9 cellular contexts compared by ENCODE assay signal in genomic region chr19:49589391-49589790, GRCh38. TPM values are rescaled to one million over a fixed set of nuclear protein-coding genes. Genes with fewer than 3 reads are reported as not detected.
DNase-seq lines count a peak whose midpoint lies in the region; ATAC-seq, FAIRE-seq and TF ChIP-seq lines count a peak whose summit lies in the region.
"Had no signal": no experiment of that assay in that cellular context is flagged by ENCODE, and none has a peak within 500 bp of the region (broad histone marks: within the 10 kb centered on the region; RNA-seq: fewer than 3 reads in every experiment).

No MANE protein-coding gene starts in this region.

- peak overlapping the region; percentile 74 for H3K4me3 Mint-ChIP-seq in Caco-2 (ENCODE audit: unreplicated experiment)
- no peak overlapping the region for H3K4me3 Mint-ChIP-seq in effector memory CD8-positive, alpha-beta T cell

- dilution Hi-C loops in IMR-90 (cut with HindIII; ENCODE audit: low sequenced_read_pairs, unreplicated experiment) = no loop called here

- H3K9ac ChIP-seq in IMR-90 (ENCODE audit: low read depth, low read length) = no peak overlapping the region

- H2BK20ac ChIP-seq in IMR-90 (ENCODE audit: low read depth, low read length) = peak overlapping the region; percentile 9; the same call in 1 of the 2 replicates

- no peak overlapping the region for H3K14ac ChIP-seq in IMR-90 (replicated peaks; ENCODE audit: low read depth, low read length)

- H3K9me3 ChIP-seq in Caco-2 = no peaks in the 10 kb centered on the region
- H3K9me3 ChIP-seq in IMR-90 (ENCODE audit: control insufficient read depth, insufficient read depth, low read length) = no peaks in the 10 kb centered on the region
- H3K9me3 ChIP-seq in psoas muscle = no peaks in the 10 kb centered on the region

- H3K4ac ChIP-seq in IMR-90 (ENCODE audit: low read depth, low read length) = no peak overlapping the region

- no peak overlapping the region for H3K18ac ChIP-seq in IMR-90 (ENCODE audit: low read depth, low read length)

- H2BK15ac ChIP-seq in IMR-90 (ENCODE audit: low read depth, low read length) = no peak overlapping the region

- peak overlapping the region; percentile 44 for H2AK9ac ChIP-seq in IMR-90 (replicated peaks; ENCODE audit: low read depth, low read length, poor library complexity)

- no peak for TF ChIP-seq RAD21 in IMR-90 (IDR thresholded peaks at IDR 0.05; ENCODE audit: low read length)

- H3K27ac ChIP-seq in IMR-90 (ENCODE audit: insufficient read depth, low read length) (no peak overlapping the region), psoas muscle (peak overlapping the region; percentile 93)

- H2BK120ac ChIP-seq in IMR-90 (ENCODE audit: low read depth, low read length) = no peak overlapping the region

- H3K4me1 ChIP-seq in Caco-2 (peaks cover 10% of the 10 kb centered on the region), IMR-90 (ENCODE audit: control insufficient read depth, insufficient read depth, low read length) (peaks cover 7% of the 10 kb centered on the region; the same call in 1 of the 2 replicates), psoas muscle (peaks cover 16% of the 10 kb centered on the region)

- H3K4me3 ChIP-seq in Caco-2 (ENCODE audit: low read depth, low read length) = no peak overlapping the region
- no peak overlapping the region for H3K4me3 ChIP-seq in IMR-90 (ENCODE audit: insufficient read depth, low read depth, low read length)
- H3K4me3 ChIP-seq in psoas muscle = no peak overlapping the region

- H3K27ac Mint-ChIP-seq in Caco-2 (ENCODE audit: unreplicated experiment) = no peak overlapping the region
- peak overlapping the region; percentile 5 to 87 for H3K27ac Mint-ChIP-seq in effector memory CD8-positive, alpha-beta T cell

- intact Hi-C loops in Caco-2 (cut with micrococcal nuclease; ENCODE audit: unreplicated experiment) (no loop called here), IMR-90 (cut with micrococcal nuclease) (no loop called here), psoas muscle (cut with DNase I) (no loop called here)

- peaks cover 19% of the 10 kb centered on the region for H3K36me3 Mint-ChIP-seq in Caco-2 (ENCODE audit: insufficient read depth, unreplicated experiment)
- H3K36me3 Mint-ChIP-seq in effector memory CD8-positive, alpha-beta T cell (ENCODE audit: insufficient read depth) = peaks cover 28% of the 10 kb centered on the region

- no peaks in the 10 kb centered on the region for H3K27me3 Mint-ChIP-seq in Caco-2 (ENCODE audit: insufficient read depth, unreplicated experiment)
- no peaks in the 10 kb centered on the region for H3K27me3 Mint-ChIP-seq in effector memory CD8-positive, alpha-beta T cell

- H3K27me3 ChIP-seq in Caco-2 (replicated peaks; ENCODE audit: control insufficient read depth, insufficient read depth, low read length) (no peaks in the 10 kb centered on the region), IMR-90 (ENCODE audit: control insufficient read depth, insufficient read depth, low read length) (no peaks in the 10 kb centered on the region), psoas muscle (ENCODE audit: insufficient read depth in 3 of 3, low read length in 2 of 3) (no peaks in the 10 kb centered on the region)

- no peak for FAIRE-seq in urothelium cell line (lab: Jason Lieb, UNC)
- FAIRE-seq: islet of Langerhans had no signal

- H3K4me2 ChIP-seq in IMR-90 (ENCODE audit: low read depth, low read length) = no peak overlapping the region

- no peaks in the 10 kb centered on the region for H3K9me3 Mint-ChIP-seq in Caco-2 (ENCODE audit: unreplicated experiment)
- no peaks in the 10 kb centered on the region for H3K9me3 Mint-ChIP-seq in effector memory CD8-positive, alpha-beta T cell

- POLR2A ChIA-PET in Caco-2 (lab: Charles Lee) = interaction anchor here (0.7 kb wide), 1 partner anchor 28 kb away, joined by 8 read pairs; no protein-coding TSS in a partner anchor
- POLR2A ChIA-PET in IMR-90 (lab: Charles Lee; ENCODE audit: unreplicated experiment) = no interaction called here

- in situ Hi-C loops in IMR-90 (cut with MboI; ENCODE audit: low sequenced_read_pairs) = no loop called here

- no peaks in the 10 kb centered on the region for H3K9me1 ChIP-seq in IMR-90 (ENCODE audit: insufficient read depth, low read length)

- no peaks in the 10 kb centered on the region for H3K36me3 ChIP-seq in Caco-2 (ENCODE audit: control insufficient read depth, insufficient read depth, low read length)
- peaks cover 6% of the 10 kb centered on the region for H3K36me3 ChIP-seq in IMR-90 (ENCODE audit: control insufficient read depth, insufficient read depth, low read length)
- H3K36me3 ChIP-seq in psoas muscle (ENCODE audit: insufficient read depth in 1 of 2, low read depth in 1 of 2) = peaks cover 0 to 6% of the 10 kb centered on the region in 2 donors

- peaks cover 26% of the 10 kb centered on the region for H3K4me1 Mint-ChIP-seq in Caco-2 (ENCODE audit: low read depth, unreplicated experiment)
- H3K4me1 Mint-ChIP-seq in effector memory CD8-positive, alpha-beta T cell (ENCODE audit: low read depth in 2 of 2) = peaks cover 32 to 34% of the 10 kb centered on the region in 2 donors

- BruUV-seq in Caco-2 (replicated peaks; lab: Mats Ljungman, UMichigan) (no TSS peak), IMR-90 (replicated peaks; lab: Mats Ljungman, UMichigan) (no TSS peak)

- TF ChIP-seq CTCF in Caco-2 (IDR thresholded peaks at IDR 0.05; ENCODE audit: insufficient read depth in 1 of 2, low read depth in 1 of 2, low read length in 1 of 2, severe bottlenecking in 1 of 2, unreplicated experiment in 1 of 2) (no peak), IMR-90 (conservative IDR thresholded peaks at IDR 0.05; ENCODE audit: low read depth, low read length) (no peak), psoas muscle (IDR thresholded peaks at IDR 0.05) (no peak)

- TF ChIP-seq POLR2A in IMR-90 (IDR thresholded peaks at IDR 0.05; ENCODE audit: low read depth, low read length) = no peak

- no peak overlapping the region for H4K91ac ChIP-seq in IMR-90 (ENCODE audit: insufficient read depth, low read depth, low read length)

- CTCF ChIA-PET in Caco-2 (lab: Charles Lee) (interaction anchor here (2.4 kb wide), 1 partner anchor 51 kb away, joined by 9 read pairs; the partner anchor contains the start of gene RRAS), IMR-90 (lab: Yijun Ruan, JAX) (interaction anchor here (2.1 kb wide), 1 partner anchor 19 kb away, joined by 7 read pairs; no protein-coding TSS in a partner anchor)

- peak overlapping the region; percentile 48; the same call in 1 of the 2 replicates for H2AK5ac ChIP-seq in IMR-90 (ENCODE audit: low read depth, low read length)

- peak overlapping the region; percentile 74 for H2AFZ ChIP-seq in IMR-90 (replicated peaks; ENCODE audit: low read length, poor library complexity)

- peaks cover 24% of the 10 kb centered on the region for H4K20me1 ChIP-seq in IMR-90 (ENCODE audit: insufficient read depth, low read length)

- no peak overlapping the region for H2BK5ac ChIP-seq in IMR-90 (ENCODE audit: low read depth, low read length, poor library complexity, severe bottlenecking)

- DNase-seq in Caco-2 (no peak), IMR-90 (no peak), psoas muscle (no peak), GM03348 (ENCODE audit: low spot score) (no peak), COLO829 (ENCODE audit: low spot score) (no peak), urothelium cell line (ENCODE audit: low spot score) (no peak)
- no peak for DNase-seq in effector memory CD8-positive, alpha-beta T cell

- WGBS in IMR-90 (ENCODE audit: extremely low coverage in 2 of 2, insufficient read length in 1 of 2), 2 experiments = 88% methylated on average over 1 of the region's 5 CpGs; no CpG with 5 or more reads in 1 of the 2 experiments
- 84 to 87% (median 87%) methylated on average over 4 to 5 of the region's 5 CpGs for WGBS in psoas muscle, 3 donors

- ATAC-seq in IMR-90 (ENCODE audit: low read depth) = no peak
- ATAC-seq in effector memory CD8-positive, alpha-beta T cell (replicated peaks) = no peak
- ATAC-seq in psoas muscle = no peak

- H4K5ac ChIP-seq in IMR-90 (ENCODE audit: low read depth, low read length) = peak overlapping the region; percentile 51; the same call in 1 of the 2 replicates

- H3K79me1 ChIP-seq in IMR-90 (ENCODE audit: low read depth in 1 of 2, low read length in 2 of 2) = peaks cover 6 to 27% of the 10 kb centered on the region in 2 experiments; a peak in 3 of 4 replicates

- H4K8ac ChIP-seq in IMR-90 (ENCODE audit: low read depth in 2 of 2, low read length in 2 of 2) = peak overlapping the region in 1 of 2 experiments; percentile 54; a peak in 1 of 4 replicates

- no peak overlapping the region for H3K23ac ChIP-seq in IMR-90 (ENCODE audit: low read depth, low read length)

- H3K56ac ChIP-seq in IMR-90 (ENCODE audit: extremely low read depth, insufficient read depth, low read length) = no peak overlapping the region

RNA-seq across cellular contexts. Expression of gene PRR12, which starts 1.6 kb away (rescaled TPM):
- total RNA-seq in Caco-2 (2022) (38.8 and 40.5 TPM in 2 replicates), IMR-90 (2012; rRNA removed) (0.28 and 0.36 TPM in 2 replicates), psoas muscle (10 to 100 TPM in 1 of 4 donors, 1 to 10 TPM in 3; 7.1 to 15.1 (median 7.6) TPM)
- polyA plus RNA-seq in IMR-90 (2012; rRNA removed) (4.0 and 4.1 TPM in 2 replicates), psoas muscle (1 to 10 TPM; 2.3 to 5.0 (median 3.1) TPM)
- polyA plus RNA-seq in IMR-90 (2012; cell fraction: cytosol; rRNA removed) = 3.8 and 3.9 TPM in 2 replicates
- polyA plus RNA-seq in IMR-90 (2012; cell fraction: nucleus; rRNA removed; ENCODE audit: low replicate concordance) = 5.8 and 9.9 TPM in 2 replicates

RNA-seq across cellular contexts. Expression of gene PRRG2, which starts 8.3 kb away (rescaled TPM):
- 7.7 and 8.4 TPM in 2 replicates for total RNA-seq in Caco-2 (2022)
- total RNA-seq in IMR-90 (2012; rRNA removed) = under 0.01 and 0.54 TPM in 2 replicates
- polyA plus RNA-seq in IMR-90 (2012; rRNA removed) = 0.14 and 0.52 TPM in 2 replicates
- 0.13 and 0.25 TPM in 2 replicates for polyA plus RNA-seq in IMR-90 (2012; cell fraction: cytosol; rRNA removed)
- polyA plus RNA-seq in IMR-90 (2012; cell fraction: nucleus; rRNA removed; ENCODE audit: low replicate concordance) = 0.15 and 0.25 TPM in 2 replicates
- under 1 TPM; 0.24 to 0.89 (median 0.69) TPM for total RNA-seq in psoas muscle
- 10 to 100 TPM in 1 of 3 donors, 1 to 10 TPM in 2; 1.4 to 16.0 (median 5.9) TPM for polyA plus RNA-seq in psoas muscle
- total RNA-seq: G401 had no signal

RNA-seq across cellular contexts. Expression of gene NOSIP, which starts 9.0 kb away (rescaled TPM):
- total RNA-seq in Caco-2 (2022) (74.7 and 77.7 TPM in 2 replicates), IMR-90 (2012; rRNA removed) (118 and 130 TPM in 2 replicates), psoas muscle (10 to 100 TPM; 53.9 to 69.9 (median 58.1) TPM)
- polyA plus RNA-seq in IMR-90 (2012; rRNA removed) (138 and 164 TPM in 2 replicates), psoas muscle (100 to 1,000 TPM in 1 of 3 donors, 10 to 100 TPM in 2; 75.4 to 104 (median 95.2) TPM)
- 60.4 and 106 TPM in 2 replicates for polyA plus RNA-seq in IMR-90 (2012; cell fraction: cytosol; rRNA removed)
- polyA plus RNA-seq in IMR-90 (2012; cell fraction: nucleus; rRNA removed; ENCODE audit: low replicate concordance) = 69.7 and 147 TPM in 2 replicates

RNA-seq across cellular contexts. Expression of gene RRAS, which starts 50.6 kb away (rescaled TPM):
- 10.6 and 11.3 TPM in 2 replicates for total RNA-seq in Caco-2 (2022)
- total RNA-seq in IMR-90 (2012; rRNA removed) = 50.2 and 50.5 TPM in 2 replicates
- polyA plus RNA-seq in IMR-90 (2012; rRNA removed) = 241 and 267 TPM in 2 replicates
- polyA plus RNA-seq in IMR-90 (2012; cell fraction: cytosol; rRNA removed) = 277 and 456 TPM in 2 replicates
- 108 and 251 TPM in 2 replicates for polyA plus RNA-seq in IMR-90 (2012; cell fraction: nucleus; rRNA removed; ENCODE audit: low replicate concordance)
- 10 to 100 TPM; 22.6 to 57.0 (median 42.5) TPM for total RNA-seq in psoas muscle
- polyA plus RNA-seq in psoas muscle = 10 to 100 TPM; 39.9 to 49.8 (median 48.4) TPM

RNA-seq across cellular contexts. Expression of gene SCAF1, which starts 52.6 kb away (rescaled TPM):
- total RNA-seq in Caco-2 (2022) (83.4 and 89.5 TPM in 2 replicates), IMR-90 (2012; rRNA removed) (2.2 and 3.1 TPM in 2 replicates), psoas muscle (10 to 100 TPM; 45.5 to 72.9 (median 61.0) TPM)
- polyA plus RNA-seq in IMR-90 (2012; rRNA removed) (14.6 and 14.8 TPM in 2 replicates), psoas muscle (10 to 100 TPM; 23.0 to 32.5 (median 23.8) TPM)
- polyA plus RNA-seq in IMR-90 (2012; cell fraction: cytosol; rRNA removed) = 22.4 and 28.7 TPM in 2 replicates
- 29.5 and 60.4 TPM in 2 replicates for polyA plus RNA-seq in IMR-90 (2012; cell fraction: nucleus; rRNA removed; ENCODE audit: low replicate concordance)
